ENCODE assay signal across 2 cellular contexts in the genomic region with DNA sequence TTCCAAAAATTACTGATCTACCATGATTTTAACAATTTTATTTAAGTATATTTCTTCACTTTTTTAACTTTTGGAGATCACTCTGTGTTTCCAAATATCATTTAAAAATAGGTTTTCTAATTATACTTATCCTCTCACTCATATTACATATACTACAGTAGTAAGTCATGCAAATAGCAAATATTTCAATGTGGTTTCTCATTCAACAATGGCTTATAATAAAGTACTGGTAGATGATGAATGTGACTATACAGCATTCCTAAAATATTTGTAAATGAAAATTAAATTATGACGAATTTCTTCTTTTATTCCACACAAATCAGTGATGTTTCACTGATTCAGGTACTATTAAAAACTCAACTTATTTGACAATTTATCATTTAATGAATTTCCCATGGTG.
TF ChIP-seq lines count a peak whose summit lies in the region.

No MANE protein-coding gene starts in this region.

TF ChIP-seq in SK-N-SH treated with all-trans-retinoic acid at 6 μM for 48 hours, 23 proteins besides CTCF, POLR2A, EP300 and RAD21 (continued from another document):
- TF ChIP-seq, protein P1, sequence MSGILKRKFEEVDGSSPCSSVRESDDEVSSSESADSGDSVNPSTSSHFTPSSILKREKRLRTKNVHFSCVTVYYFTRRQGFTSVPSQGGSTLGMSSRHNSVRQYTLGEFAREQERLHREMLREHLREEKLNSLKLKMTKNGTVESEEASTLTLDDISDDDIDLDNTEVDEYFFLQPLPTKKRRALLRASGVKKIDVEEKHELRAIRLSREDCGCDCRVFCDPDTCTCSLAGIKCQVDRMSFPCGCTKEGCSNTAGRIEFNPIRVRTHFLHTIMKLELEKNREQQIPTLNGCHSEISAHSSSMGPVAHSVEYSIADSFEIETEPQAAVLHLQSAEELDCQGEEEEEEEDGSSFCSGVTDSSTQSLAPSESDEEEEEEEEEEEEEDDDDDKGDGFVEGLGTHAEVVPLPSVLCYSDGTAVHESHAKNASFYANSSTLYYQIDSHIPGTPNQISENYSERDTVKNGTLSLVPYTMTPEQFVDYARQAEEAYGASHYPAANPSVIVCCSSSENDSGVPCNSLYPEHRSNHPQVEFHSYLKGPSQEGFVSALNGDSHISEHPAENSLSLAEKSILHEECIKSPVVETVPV (CRISPR knock-in tag; IDR thresholded peaks at IDR 0.05): no peak
- TF ChIP-seq, protein P2, sequence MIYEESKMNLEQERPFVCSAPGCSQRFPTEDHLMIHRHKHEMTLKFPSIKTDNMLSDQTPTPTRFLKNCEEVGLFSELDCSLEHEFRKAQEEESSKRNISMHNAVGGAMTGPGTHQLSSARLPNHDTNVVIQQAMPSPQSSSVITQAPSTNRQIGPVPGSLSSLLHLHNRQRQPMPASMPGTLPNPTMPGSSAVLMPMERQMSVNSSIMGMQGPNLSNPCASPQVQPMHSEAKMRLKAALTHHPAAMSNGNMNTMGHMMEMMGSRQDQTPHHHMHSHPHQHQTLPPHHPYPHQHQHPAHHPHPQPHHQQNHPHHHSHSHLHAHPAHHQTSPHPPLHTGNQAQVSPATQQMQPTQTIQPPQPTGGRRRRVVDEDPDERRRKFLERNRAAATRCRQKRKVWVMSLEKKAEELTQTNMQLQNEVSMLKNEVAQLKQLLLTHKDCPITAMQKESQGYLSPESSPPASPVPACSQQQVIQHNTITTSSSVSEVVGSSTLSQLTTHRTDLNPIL (CRISPR knock-in tag; IDR thresholded peaks at IDR 0.05; ENCODE audit: low read depth): no peak
- TF ChIP-seq, protein P3, sequence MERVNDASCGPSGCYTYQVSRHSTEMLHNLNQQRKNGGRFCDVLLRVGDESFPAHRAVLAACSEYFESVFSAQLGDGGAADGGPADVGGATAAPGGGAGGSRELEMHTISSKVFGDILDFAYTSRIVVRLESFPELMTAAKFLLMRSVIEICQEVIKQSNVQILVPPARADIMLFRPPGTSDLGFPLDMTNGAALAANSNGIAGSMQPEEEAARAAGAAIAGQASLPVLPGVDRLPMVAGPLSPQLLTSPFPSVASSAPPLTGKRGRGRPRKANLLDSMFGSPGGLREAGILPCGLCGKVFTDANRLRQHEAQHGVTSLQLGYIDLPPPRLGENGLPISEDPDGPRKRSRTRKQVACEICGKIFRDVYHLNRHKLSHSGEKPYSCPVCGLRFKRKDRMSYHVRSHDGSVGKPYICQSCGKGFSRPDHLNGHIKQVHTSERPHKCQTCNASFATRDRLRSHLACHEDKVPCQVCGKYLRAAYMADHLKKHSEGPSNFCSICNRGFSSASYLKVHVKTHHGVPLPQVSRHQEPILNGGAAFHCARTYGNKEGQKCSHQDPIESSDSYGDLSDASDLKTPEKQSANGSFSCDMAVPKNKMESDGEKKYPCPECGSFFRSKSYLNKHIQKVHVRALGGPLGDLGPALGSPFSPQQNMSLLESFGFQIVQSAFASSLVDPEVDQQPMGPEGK (CRISPR knock-in tag; IDR thresholded peaks at IDR 0.05; ENCODE audit: borderline replicate concordance): no peak
- TF ChIP-seq PPARA (CRISPR knock-in tag; IDR thresholded peaks at IDR 0.05; ENCODE audit: borderline replicate concordance): no peak
TF ChIP-seq in SK-N-SH treated with all-trans-retinoic acid at 6 μM for 48 hours: peak in this region for 1.

TF ChIP-seq in SK-N-SH, 30 proteins besides CTCF, POLR2A, EP300 and RAD21 (continued from another document):
- TF ChIP-seq, protein P4, sequence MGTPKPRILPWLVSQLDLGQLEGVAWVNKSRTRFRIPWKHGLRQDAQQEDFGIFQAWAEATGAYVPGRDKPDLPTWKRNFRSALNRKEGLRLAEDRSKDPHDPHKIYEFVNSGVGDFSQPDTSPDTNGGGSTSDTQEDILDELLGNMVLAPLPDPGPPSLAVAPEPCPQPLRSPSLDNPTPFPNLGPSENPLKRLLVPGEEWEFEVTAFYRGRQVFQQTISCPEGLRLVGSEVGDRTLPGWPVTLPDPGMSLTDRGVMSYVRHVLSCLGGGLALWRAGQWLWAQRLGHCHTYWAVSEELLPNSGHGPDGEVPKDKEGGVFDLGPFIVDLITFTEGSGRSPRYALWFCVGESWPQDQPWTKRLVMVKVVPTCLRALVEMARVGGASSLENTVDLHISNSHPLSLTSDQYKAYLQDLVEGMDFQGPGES (IDR thresholded peaks at IDR 0.05; ENCODE audit: low read depth, low read length): no peak
- no peak for TF ChIP-seq NFIC (IDR thresholded peaks at IDR 0.05; ENCODE audit: borderline replicate concordance)
- no peak for TF ChIP-seq RCOR1 (IDR thresholded peaks at IDR 0.05; ENCODE audit: low read length)
- TF ChIP-seq, protein P5, sequence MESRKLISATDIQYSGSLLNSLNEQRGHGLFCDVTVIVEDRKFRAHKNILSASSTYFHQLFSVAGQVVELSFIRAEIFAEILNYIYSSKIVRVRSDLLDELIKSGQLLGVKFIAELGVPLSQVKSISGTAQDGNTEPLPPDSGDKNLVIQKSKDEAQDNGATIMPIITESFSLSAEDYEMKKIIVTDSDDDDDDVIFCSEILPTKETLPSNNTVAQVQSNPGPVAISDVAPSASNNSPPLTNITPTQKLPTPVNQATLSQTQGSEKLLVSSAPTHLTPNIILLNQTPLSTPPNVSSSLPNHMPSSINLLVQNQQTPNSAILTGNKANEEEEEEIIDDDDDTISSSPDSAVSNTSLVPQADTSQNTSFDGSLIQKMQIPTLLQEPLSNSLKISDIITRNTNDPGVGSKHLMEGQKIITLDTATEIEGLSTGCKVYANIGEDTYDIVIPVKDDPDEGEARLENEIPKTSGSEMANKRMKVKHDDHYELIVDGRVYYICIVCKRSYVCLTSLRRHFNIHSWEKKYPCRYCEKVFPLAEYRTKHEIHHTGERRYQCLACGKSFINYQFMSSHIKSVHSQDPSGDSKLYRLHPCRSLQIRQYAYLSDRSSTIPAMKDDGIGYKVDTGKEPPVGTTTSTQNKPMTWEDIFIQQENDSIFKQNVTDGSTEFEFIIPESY (IDR thresholded peaks at IDR 0.05; ENCODE audit: borderline replicate concordance, low read depth): no peak
- TF ChIP-seq, protein P6, sequence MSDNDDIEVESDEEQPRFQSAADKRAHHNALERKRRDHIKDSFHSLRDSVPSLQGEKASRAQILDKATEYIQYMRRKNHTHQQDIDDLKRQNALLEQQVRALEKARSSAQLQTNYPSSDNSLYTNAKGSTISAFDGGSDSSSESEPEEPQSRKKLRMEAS (IDR thresholded peaks at IDR 0.05; ENCODE audit: low read depth): no peak
- no peak for TF ChIP-seq JUND (IDR thresholded peaks at IDR 0.05)
